Comparison of ENCODE assay signal across 12 cellular contexts in genomic region chr7:28407643-28408042, GRCh38. TPM values are rescaled to one million over a fixed set of nuclear protein-coding genes. Genes with fewer than 3 reads are reported as not detected.
DNase-seq lines count a peak whose midpoint lies in the region; ATAC-seq, FAIRE-seq and TF ChIP-seq lines count a peak whose summit lies in the region.
"Had no signal": no experiment of that assay in that cellular context is flagged by ENCODE, and none has a peak within 500 bp of the region (broad histone marks: within the 10 kb centered on the region; RNA-seq: fewer than 3 reads in every experiment).

No MANE protein-coding gene starts in this region.

- H3K9ac ChIP-seq in skeletal muscle tissue (ENCODE audit: low read depth in 1 of 3, low read length in 3 of 3) (peak overlapping the region in 2 of 3 donors; percentile 88 to 92), kidney (ENCODE audit: low read length in 2 of 2) (no peak overlapping the region)

- H3K4me3 ChIP-seq in fibroblast of pulmonary artery (replicated peaks; ENCODE audit: low read depth, low read length), result no peak overlapping the region
- peak overlapping the region in 1 of 3 donors; percentile 81 for H3K4me3 ChIP-seq in skeletal muscle tissue (ENCODE audit: low read length in 3 of 3)
- H3K4me3 ChIP-seq in kidney (ENCODE audit: low read length in 2 of 2), result no peak overlapping the region
- H3K4me3 ChIP-seq: SK-N-MC had no signal

- H3K4me1 ChIP-seq in skeletal muscle tissue (ENCODE audit: control insufficient read depth in 3 of 3, insufficient read depth in 3 of 3, low read length in 3 of 3) (peaks cover 15 to 29% (median 16%) of the 10 kb centered on the region in 3 donors), kidney (ENCODE audit: control insufficient read depth in 1 of 2, insufficient read depth in 1 of 2, low read depth in 1 of 2, low read length in 2 of 2) (peaks cover 2% of the 10 kb centered on the region in 2 donors)

- no peak for FAIRE-seq in kidney (lab: Jason Lieb, UNC)
- FAIRE-seq: islet of Langerhans had no signal

- H3K27me3 ChIP-seq in skeletal muscle tissue (ENCODE audit: control insufficient read depth in 3 of 3, insufficient read depth in 3 of 3, low read length in 3 of 3), result no peaks in the 10 kb centered on the region

- DNase-seq in ELR (ENCODE audit: low read depth) (peak; percentile 36), RPMI7951 (ENCODE audit: low read depth) (peak; percentile 13), fibroblast of pulmonary artery (ENCODE audit: low read depth) (peak; percentile 65), NCI-H774 (lab: John Stamatoyannopoulos, UW) (no peak), kidney (no peak)
- DNase-seq: stimulated activated naive CD8-positive, alpha-beta T cell treated with anti-CD3 and anti-CD28 coated beads, Interleukin-15, Interleukin-2, amounts not matched to agents 100 U/mL and 50 U/mL, for 24 hours had no signal

- H3K9me3 ChIP-seq in skeletal muscle tissue (ENCODE audit: control insufficient read depth in 3 of 3, low read length in 3 of 3) (no peaks in the 10 kb centered on the region), kidney (ENCODE audit: control insufficient read depth in 1 of 2, low read length in 2 of 2) (no peaks in the 10 kb centered on the region)

- ATAC-seq in GM21786 (IDR thresholded peaks at IDR 0.05; ENCODE audit: unreplicated experiment), result no peak
- no peak for ATAC-seq in GM18861 (IDR thresholded peaks at IDR 0.05; ENCODE audit: unreplicated experiment)
- ATAC-seq: stimulated activated naive CD8-positive, alpha-beta T cell treated with anti-CD3 and anti-CD28 coated beads, Interleukin-15, Interleukin-2, amounts not matched to agents 100 U/mL and 50 U/mL, for 24 hours had no signal

- no peak for TF ChIP-seq CTCF in fibroblast of pulmonary artery (IDR thresholded peaks at IDR 0.05; ENCODE audit: low read length, missing control alignments)
- no peak for TF ChIP-seq CTCF in kidney (IDR thresholded peaks at IDR 0.05; ENCODE audit: borderline replicate concordance, extremely low read depth, insufficient read depth)

- H3K27ac ChIP-seq in skeletal muscle tissue (ENCODE audit: low read depth, low read length) (peak overlapping the region; percentile 92), kidney (ENCODE audit: low read depth in 2 of 2, low read length in 2 of 2) (no peak overlapping the region)
- H3K27ac ChIP-seq: SK-N-MC had no signal

- intact Hi-C loops in kidney (cut with DNase I), result no loop called here

- H3K36me3 ChIP-seq in skeletal muscle tissue (ENCODE audit: control insufficient read depth in 3 of 3, insufficient read depth in 3 of 3, low read length in 3 of 3), result peaks cover 0 to 2% (median 0%) of the 10 kb centered on the region in 3 donors
- H3K36me3 ChIP-seq in kidney (ENCODE audit: control insufficient read depth in 1 of 2, insufficient read depth in 2 of 2, low read length in 2 of 2), result no peaks in the 10 kb centered on the region

RNA-seq across cellular contexts. Expression of gene CREB5, which starts 4.7 kb away (rescaled TPM):
- total RNA-seq in RPMI7951 (2014; rRNA removed; shearing (Covaris generic)), result 2.9 and 3.8 TPM in 2 replicates
- 52.2 TPM for total RNA-seq in skeletal muscle tissue
- total RNA-seq in kidney, result 27.2 TPM
- 3.4 TPM for polyA plus RNA-seq in kidney (ENCODE audit: insufficient read depth, low read depth, low replicate concordance)
- total RNA-seq: activated CD8-positive, alpha-beta memory T cell treated with anti-CD3 and anti-CD28 coated beads for 36 hours had no signal

Comparison
In these comparisons a context has a peak if more than half of its experiments do, and no peak if none do; other contexts are left out.
1. DNase-seq: peak in ELR (single experiment), RPMI7951 (single experiment) and fibroblast of pulmonary artery (single experiment); none in NCI-H774 (single experiment) and kidney (single experiment).
2. H3K9ac ChIP-seq: peak in skeletal muscle tissue (2 of 3); none in kidney (0 of 2).